In the genomic region with DNA sequence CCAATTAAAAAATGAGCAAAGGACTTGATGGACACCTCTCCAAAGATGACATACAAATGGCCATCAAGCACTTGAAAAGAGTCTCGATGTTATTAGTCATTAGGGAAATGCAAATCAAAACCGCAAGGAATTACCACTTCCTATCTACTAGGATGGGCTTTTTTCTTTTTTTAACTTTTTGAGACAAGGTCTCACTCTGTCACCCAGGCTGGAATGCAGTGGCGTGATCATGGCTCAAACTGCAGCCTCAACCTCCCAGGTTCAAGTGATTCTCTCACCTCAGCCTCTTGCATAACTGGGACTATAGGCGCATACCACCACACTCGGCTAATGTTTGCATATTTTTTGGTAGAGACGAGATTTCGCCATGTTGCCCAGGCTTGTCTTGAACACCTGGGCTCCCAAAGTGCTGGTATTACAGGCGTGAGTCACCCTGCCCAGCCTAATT, we compare ENCODE assay signal across 13 cellular contexts. TPM values are rescaled to one million over a fixed set of nuclear protein-coding genes. Genes with fewer than 3 reads are reported as not detected.
DNase-seq lines count a peak whose midpoint lies in the region; ATAC-seq and TF ChIP-seq lines count a peak whose summit lies in the region.
"Had no signal": no experiment of that assay in that cellular context is flagged by ENCODE, and none has a peak within 500 bp of the region (broad histone marks: within the 10 kb centered on the region; RNA-seq: fewer than 3 reads in every experiment).

No MANE protein-coding gene starts in this region.

- H3K9me3 ChIP-seq in ascending aorta: no peaks in the 10 kb centered on the region
- H3K9me3 ChIP-seq: tibial nerve had no signal

- TF ChIP-seq CTCF in ascending aorta (IDR thresholded peaks at IDR 0.05): no peak

- H3K4me1 ChIP-seq in ascending aorta: no peaks in the 10 kb centered on the region
- H3K4me1 ChIP-seq: tibial nerve had no signal

- ATAC-seq in GM18511 (IDR thresholded peaks at IDR 0.05; ENCODE audit: unreplicated experiment): peak; percentile 90
- ATAC-seq in GM21825 (IDR thresholded peaks at IDR 0.05; ENCODE audit: unreplicated experiment): peak; percentile 77
- peak; percentile 59 for ATAC-seq in HG03565 (IDR thresholded peaks at IDR 0.05; ENCODE audit: unreplicated experiment)
- ATAC-seq: natural killer cell had no signal

- no peaks in the 10 kb centered on the region for H3K27me3 ChIP-seq in ascending aorta
- H3K27me3 ChIP-seq: tibial nerve had no signal

- intact Hi-C loops in ascending aorta (cut with DNase I): no loop called here

- H3K4me3 ChIP-seq in ascending aorta: no peak overlapping the region
- H3K4me3 ChIP-seq: tibial nerve had no signal

- peak overlapping the region; percentile 84 for H3K27ac ChIP-seq in epithelial cell of prostate
- H3K27ac ChIP-seq in ascending aorta: no peak overlapping the region
- H3K27ac ChIP-seq: tibial nerve had no signal

- H3K36me3 ChIP-seq in ascending aorta: no peaks in the 10 kb centered on the region
- H3K36me3 ChIP-seq: tibial nerve had no signal

- in situ Hi-C loops in G401 (cut with HindIII; ENCODE audit: low sequenced_read_pairs): no loop called here

- DNase-seq in epithelial cell of prostate (ENCODE audit: low read depth, low spot score): peak; percentile 90
- no peak for DNase-seq in activated gamma-delta T cell (lab: John Stamatoyannopoulos, UW)
- no peak for DNase-seq in G401 (ENCODE audit: low spot score)
- no peak for DNase-seq in stimulated activated naive CD4-positive, alpha-beta T cell treated with Interleukin-2 at 50 U/mL for 16 hours (lab: John Stamatoyannopoulos, UW)
- DNase-seq in ascending aorta (ENCODE audit: low spot score in 2 of 2): no peak
- DNase-seq: DMS53, natural killer cell, NCI-H2029 treated with DMSO at 0.1 percent for 48 hours, SW 1271 had no signal

RNA-seq across cellular contexts. Expression of gene NKX1-2, which starts 13.6 kb away (rescaled TPM):
- total RNA-seq in G401 (2014; rRNA removed; shearing (Covaris generic)): 0.06 and 0.68 TPM in 2 replicates
- total RNA-seq in ascending aorta: not detected
- total RNA-seq: natural killer cell, tibial nerve had no signal

RNA-seq across cellular contexts. Expression of gene OAT, which starts 17.5 kb away (rescaled TPM):
- total RNA-seq in G401 (2014; rRNA removed; shearing (Covaris generic)): 193 and 244 TPM in 2 replicates
- 48.2 TPM for total RNA-seq in ascending aorta

RNA-seq across cellular contexts. Expression of gene LHPP, which starts 25.4 kb away (rescaled TPM):
- 9.1 and 17.3 TPM in 2 replicates for total RNA-seq in G401 (2014; rRNA removed; shearing (Covaris generic))
- 5.1 TPM for total RNA-seq in ascending aorta
